ENCODE assay signal across 17 cellular contexts in genomic region chr19:33394723-33395560, GRCh38. TPM values are rescaled to one million over a fixed set of nuclear protein-coding genes. Genes with fewer than 3 reads are reported as not detected.
DNase-seq lines count a peak whose midpoint lies in the region; ATAC-seq and TF ChIP-seq lines count a peak whose summit lies in the region.
"Had no signal": no experiment of that assay in that cellular context is flagged by ENCODE, and none has a peak within 500 bp of the region (broad histone marks: within the 10 kb centered on the region; RNA-seq: fewer than 3 reads in every experiment).

No MANE protein-coding gene starts in this region.

- no peaks in the 10 kb centered on the region for H3K27me3 Mint-ChIP-seq in activated naive CD4-positive, alpha-beta T cell treated with anti-CD3 and anti-CD28 coated beads, Interleukin-2, amount 10 ng/mL, durations not matched to agents 7 days and 5 days
- H3K27me3 Mint-ChIP-seq in stimulated activated memory B cell treated with anti-CD40 and anti-IgM and Interleukin-4, amounts not matched to agents 10 μg/mL and 1 μg/mL and 100 μg/mL, for 72 hours = no peaks in the 10 kb centered on the region
- H3K27me3 Mint-ChIP-seq: activated naive CD8-positive, alpha-beta T cell; IgD-negative memory B cell had no signal

- H3K27ac ChIP-seq in esophagus muscularis mucosa (replicated peaks in 1 of 4) = peak overlapping the region; percentile 7 to 59 (median 32)
- H3K27ac ChIP-seq in upper lobe of left lung = peak overlapping the region in 3 of 4 donors; percentile 1 to 4 (median 4)
- no peak overlapping the region for H3K27ac ChIP-seq in WERI-Rb-1
- H3K27ac ChIP-seq: prostate gland had no signal

- TF ChIP-seq POLR2A in esophagus muscularis mucosa (IDR thresholded peaks at IDR 0.05; ENCODE audit: low read depth) (no peak), upper lobe of left lung (IDR thresholded peaks at IDR 0.05) (no peak)

- TF ChIP-seq CTCF in esophagus muscularis mucosa (IDR thresholded peaks at IDR 0.05) = no peak
- no peak for TF ChIP-seq CTCF in mucosa of descending colon (IDR thresholded peaks at IDR 0.05)
- no peak for TF ChIP-seq CTCF in upper lobe of left lung (IDR thresholded peaks at IDR 0.05)
- no peak for TF ChIP-seq CTCF in WERI-Rb-1 (IDR thresholded peaks at IDR 0.05; ENCODE audit: low read depth, low read length)

- no peaks in the 10 kb centered on the region for H3K27me3 ChIP-seq in esophagus muscularis mucosa
- H3K27me3 ChIP-seq in upper lobe of left lung = no peaks in the 10 kb centered on the region
- no peaks in the 10 kb centered on the region for H3K27me3 ChIP-seq in WERI-Rb-1 (ENCODE audit: insufficient read depth, low read depth, severe bottlenecking)

- CTCF ChIA-PET in activated naive CD4-positive, alpha-beta T cell treated with anti-CD3 and anti-CD28 coated beads, Interleukin-2, amount 10 ng/mL, durations not matched to agents 7 days and 5 days (lab: Charles Lee) = interaction anchor here (1.6 kb wide), 1 partner anchor 11 kb away, joined by 3 read pairs; no protein-coding TSS in a partner anchor

- H3K36me3 ChIP-seq in esophagus muscularis mucosa (peaks cover 0 to 7% (median 4%) of the 10 kb centered on the region in 4 donors), mucosa of descending colon (ENCODE audit: low read depth) (no peaks in the 10 kb centered on the region), upper lobe of left lung (peaks cover 0 to 5% (median 2%) of the 10 kb centered on the region in 4 donors), WERI-Rb-1 (no peaks in the 10 kb centered on the region; the same call in 1 of the 2 replicates)
- H3K36me3 ChIP-seq: prostate gland had no signal

- H3K4me3 ChIP-seq in esophagus muscularis mucosa (no peak overlapping the region), mucosa of descending colon (no peak overlapping the region), upper lobe of left lung (no peak overlapping the region), WERI-Rb-1 (ENCODE audit: low read depth, low read length) (no peak overlapping the region)
- H3K4me3 ChIP-seq: prostate gland had no signal

- no peak for TF ChIP-seq EP300 in esophagus muscularis mucosa (IDR thresholded peaks at IDR 0.05)
- TF ChIP-seq EP300 in upper lobe of left lung (IDR thresholded peaks at IDR 0.05) = no peak

- no peak overlapping the region for H3K4me3 Mint-ChIP-seq in activated naive CD4-positive, alpha-beta T cell treated with anti-CD3 and anti-CD28 coated beads, Interleukin-2, amount 10 ng/mL, durations not matched to agents 7 days and 5 days
- no peak overlapping the region for H3K4me3 Mint-ChIP-seq in stimulated activated memory B cell treated with anti-CD40 and anti-IgM and Interleukin-4, amounts not matched to agents 10 μg/mL and 1 μg/mL and 100 μg/mL, for 72 hours
- H3K4me3 Mint-ChIP-seq: activated naive CD8-positive, alpha-beta T cell; endodermal cell; IgD-negative memory B cell had no signal

- intact Hi-C loops in esophagus muscularis mucosa (cut with DNase I) = no loop called here
- intact Hi-C loops in mucosa of descending colon (cut with DNase I, micrococcal nuclease) = no loop called here

- no peaks in the 10 kb centered on the region for H3K9me3 Mint-ChIP-seq in activated naive CD4-positive, alpha-beta T cell treated with anti-CD3 and anti-CD28 coated beads, Interleukin-2, amount 10 ng/mL, durations not matched to agents 7 days and 5 days
- no peaks in the 10 kb centered on the region for H3K9me3 Mint-ChIP-seq in activated naive CD4-positive, alpha-beta T cell treated with anti-CD3 and anti-CD28 coated beads, Interleukin-2, amount 50 U/mL, for 72 hours
- H3K9me3 Mint-ChIP-seq in stimulated activated memory B cell treated with anti-CD40 and anti-IgM and Interleukin-4, amounts not matched to agents 10 μg/mL and 1 μg/mL and 100 μg/mL, for 72 hours = no peaks in the 10 kb centered on the region
- H3K9me3 Mint-ChIP-seq: endodermal cell, IgD-negative memory B cell had no signal

- no peaks in the 10 kb centered on the region for H3K4me1 Mint-ChIP-seq in activated naive CD4-positive, alpha-beta T cell treated with anti-CD3 and anti-CD28 coated beads, Interleukin-2, amount 10 ng/mL, durations not matched to agents 7 days and 5 days
- no peaks in the 10 kb centered on the region for H3K4me1 Mint-ChIP-seq in stimulated activated memory B cell treated with anti-CD40 and anti-IgM and Interleukin-4, amounts not matched to agents 10 μg/mL and 1 μg/mL and 100 μg/mL, for 72 hours
- H3K4me1 Mint-ChIP-seq: IgD-negative memory B cell had no signal

- no peak for ATAC-seq in activated naive CD4-positive, alpha-beta T cell treated with anti-CD3 and anti-CD28 coated beads, Interleukin-2, amount 50 U/mL, for 72 hours
- ATAC-seq in mucosa of descending colon (peak; percentile 46), upper lobe of left lung (ENCODE audit: low FRiP score in 2 of 2) (no peak), GM18870 (IDR thresholded peaks at IDR 0.05; ENCODE audit: unreplicated experiment) (no peak)
- ATAC-seq in stimulated activated memory B cell treated with anti-CD40 and anti-IgM and Interleukin-4, amounts not matched to agents 10 μg/mL and 1 μg/mL and 100 μg/mL, for 72 hours = no peak

- H3K9me3 ChIP-seq in esophagus muscularis mucosa (no peaks in the 10 kb centered on the region), mucosa of descending colon (no peaks in the 10 kb centered on the region), upper lobe of left lung (no peaks in the 10 kb centered on the region), WERI-Rb-1 (ENCODE audit: severe bottlenecking) (no peaks in the 10 kb centered on the region)
- H3K9me3 ChIP-seq: prostate gland had no signal

- peaks cover 74 to 82% (median 80%) of the 10 kb centered on the region in 4 donors for H3K4me1 ChIP-seq in esophagus muscularis mucosa
- peaks cover 32% of the 10 kb centered on the region for H3K4me1 ChIP-seq in mucosa of descending colon (ENCODE audit: low read depth)
- peaks cover 33 to 66% (median 61%) of the 10 kb centered on the region in 4 donors for H3K4me1 ChIP-seq in upper lobe of left lung

- H3K27ac Mint-ChIP-seq in activated naive CD4-positive, alpha-beta T cell treated with anti-CD3 and anti-CD28 coated beads, Interleukin-2, amount 10 ng/mL, durations not matched to agents 7 days and 5 days = peak overlapping the region; percentile 73
- H3K27ac Mint-ChIP-seq in activated naive CD4-positive, alpha-beta T cell treated with anti-CD3 and anti-CD28 coated beads, Interleukin-2, amount 50 U/mL, for 72 hours = peak overlapping the region in 1 of 2 donors; percentile 18
- no peak overlapping the region for H3K27ac Mint-ChIP-seq in stimulated activated memory B cell treated with anti-CD40 and anti-IgM and Interleukin-4, amounts not matched to agents 10 μg/mL and 1 μg/mL and 100 μg/mL, for 72 hours
- H3K27ac Mint-ChIP-seq: activated naive CD8-positive, alpha-beta T cell; endodermal cell had no signal

- no peak for DNase-seq in activated naive CD4-positive, alpha-beta T cell treated with anti-CD3 and anti-CD28 coated beads, Interleukin-2, amount 10 ng/mL, durations not matched to agents 7 days and 5 days
- no peak for DNase-seq in activated naive CD4-positive, alpha-beta T cell treated with anti-CD3 and anti-CD28 coated beads, Interleukin-2, amount 50 U/mL, for 72 hours (ENCODE audit: low spot score in 2 of 2)
- DNase-seq in esophagus muscularis mucosa (ENCODE audit: extremely low spot score) (no peak), mucosa of descending colon (peak in 2 of 3 donors; percentile 33 to 55), upper lobe of left lung (peak in 1 of 2 donors; percentile 69), WERI-Rb-1 (no peak)
- DNase-seq: central memory CD4-positive, alpha-beta T cell; endodermal cell; NCI-H1105; NK-92 treated with Interleukin-12 subunit alpha and Interleukin-12 subunit beta, amount 100 ng/mL, for 24 hours; stimulated activated CD4-positive, alpha-beta T cell treated with anti-CD3 and anti-CD28 coated beads, Interleukin-2, amount 100 ng/mL, for 24 hours; stimulated activated CD8-positive, alpha-beta memory T cell treated with anti-CD3 and anti-CD28 coated beads, Interleukin-4, amount 100 ng/mL, for 48 hours had no signal

- WGBS in esophagus muscularis mucosa = 73% methylated on average over 18 of the region's 19 CpGs
- WGBS in upper lobe of left lung, 2 donors = 79 to 83% methylated on average over 8 to 19 of the region's 19 CpGs

- H3K36me3 Mint-ChIP-seq in activated naive CD4-positive, alpha-beta T cell treated with anti-CD3 and anti-CD28 coated beads, Interleukin-2, amount 10 ng/mL, durations not matched to agents 7 days and 5 days = no peaks in the 10 kb centered on the region
- no peaks in the 10 kb centered on the region for H3K36me3 Mint-ChIP-seq in activated naive CD4-positive, alpha-beta T cell treated with anti-CD3 and anti-CD28 coated beads, Interleukin-2, amount 50 U/mL, for 72 hours
- peaks cover 7% of the 10 kb centered on the region for H3K36me3 Mint-ChIP-seq in stimulated activated memory B cell treated with anti-CD40 and anti-IgM and Interleukin-4, amounts not matched to agents 10 μg/mL and 1 μg/mL and 100 μg/mL, for 72 hours
- H3K36me3 Mint-ChIP-seq: activated naive CD8-positive, alpha-beta T cell; IgD-negative memory B cell had no signal

RNA-seq across cellular contexts. Expression of gene CEBPG, which starts 21.4 kb away (rescaled TPM):
- 10 to 100 TPM; 20.3 to 28.8 TPM for total RNA-seq in activated naive CD4-positive, alpha-beta T cell treated with anti-CD3 and anti-CD28 coated beads, Interleukin-2, amount 50 U/mL, for 72 hours
- total RNA-seq in esophagus muscularis mucosa (10 to 100 TPM; 23.1 to 30.3 (median 28.5) TPM), mucosa of descending colon (10 to 100 TPM; 47.8 to 68.5 (median 58.2) TPM), upper lobe of left lung (10 to 100 TPM; 11.5 to 44.7 (median 22.7) TPM)

Comparison
In these comparisons a context has a peak if more than half of its experiments do, and no peak if none do; other contexts are left out.
1. DNase-seq: peak in mucosa of descending colon (2 of 3); none in activated naive CD4-positive, alpha-beta T cell treated with anti-CD3 and anti-CD28 coated beads, Interleukin-2, amount 10 ng/mL, durations not matched to agents 7 days and 5 days (single experiment), activated naive CD4-positive, alpha-beta T cell treated with anti-CD3 and anti-CD28 coated beads, Interleukin-2, amount 50 U/mL, for 72 hours (0 of 2), esophagus muscularis mucosa (single experiment) and WERI-Rb-1 (single experiment).